ENCODE assay signal across 2 cellular contexts in the genomic region with DNA sequence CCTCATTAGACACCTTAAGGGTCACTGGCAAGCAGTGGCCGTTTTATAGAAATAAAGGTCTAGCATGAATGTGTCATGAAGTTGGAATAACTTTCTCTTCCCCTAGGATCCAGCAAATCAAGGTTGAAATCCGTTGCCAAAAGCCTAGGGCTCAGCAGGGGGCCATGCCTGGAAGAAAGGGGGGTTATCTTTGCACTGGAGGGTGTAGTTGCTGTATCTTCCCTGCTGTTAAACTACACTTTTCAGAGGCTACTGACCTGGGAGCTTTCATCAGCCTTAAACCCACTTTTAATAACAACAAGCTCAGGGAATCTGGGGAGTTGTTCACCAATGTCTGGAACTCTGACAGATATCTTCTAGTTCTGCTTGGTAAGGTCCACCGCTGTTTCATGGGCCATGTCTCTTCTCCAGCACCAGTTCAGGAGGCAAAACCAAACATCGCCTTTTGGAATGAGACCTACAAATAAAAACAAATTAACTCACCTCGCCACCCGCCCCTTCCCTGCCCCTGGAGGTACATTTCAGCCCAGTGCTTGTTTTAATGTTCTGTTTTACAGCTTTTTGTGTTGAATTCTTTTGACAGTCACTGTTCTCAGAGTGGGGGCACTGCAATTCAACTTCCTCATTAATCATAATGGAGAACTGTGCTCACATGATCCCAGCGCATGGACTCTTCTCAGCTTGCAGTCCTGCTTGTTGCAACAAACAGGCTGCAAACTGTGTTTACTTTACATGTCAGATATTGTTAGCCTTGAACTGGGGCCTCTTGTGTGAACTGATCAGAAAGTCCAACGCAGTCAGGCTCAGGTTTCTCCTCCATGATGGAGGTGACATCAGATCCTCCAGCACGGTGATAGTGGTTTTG.
TF ChIP-seq lines count a peak whose summit lies in the region.

No MANE protein-coding gene starts in this region.

TF ChIP-seq in HEK293, 187 proteins besides CTCF, POLR2A, EP300 and RAD21 (continues in another document):
- TF ChIP-seq ZNF404 (tag by site-specific recombination; IDR thresholded peaks at IDR 0.05) (no peak), MEIS1 (CRISPR knock-in tag; IDR thresholded peaks at IDR 0.05; ENCODE audit: borderline replicate concordance) (no peak), ZSCAN16 (tag by site-specific recombination; IDR thresholded peaks at IDR 0.05) (peak; percentile 69), ZNF530 (tag by site-specific recombination; IDR thresholded peaks at IDR 0.05; ENCODE audit: low read depth) (no peak), ZNF501 (tag by site-specific recombination; IDR thresholded peaks at IDR 0.05) (no peak), ZIC2 (tag by site-specific recombination; IDR thresholded peaks at IDR 0.05) (peak; percentile 76), PRDM2 (tag by site-specific recombination; IDR thresholded peaks at IDR 0.05; ENCODE audit: borderline replicate concordance) (no peak), GFI1B (tag by site-specific recombination; IDR thresholded peaks at IDR 0.05) (no peak), ZEB2 (tag by site-specific recombination; IDR thresholded peaks at IDR 0.05) (0 out of 2 replicates have a peak, but pooled peaks have one; percentile 30), ZNF292 (tag by site-specific recombination; IDR thresholded peaks at IDR 0.05; ENCODE audit: borderline replicate concordance, low read depth) (no peak), ZNF658 (tag by site-specific recombination; IDR thresholded peaks at IDR 0.05) (no peak)
- TF ChIP-seq, protein P1, sequence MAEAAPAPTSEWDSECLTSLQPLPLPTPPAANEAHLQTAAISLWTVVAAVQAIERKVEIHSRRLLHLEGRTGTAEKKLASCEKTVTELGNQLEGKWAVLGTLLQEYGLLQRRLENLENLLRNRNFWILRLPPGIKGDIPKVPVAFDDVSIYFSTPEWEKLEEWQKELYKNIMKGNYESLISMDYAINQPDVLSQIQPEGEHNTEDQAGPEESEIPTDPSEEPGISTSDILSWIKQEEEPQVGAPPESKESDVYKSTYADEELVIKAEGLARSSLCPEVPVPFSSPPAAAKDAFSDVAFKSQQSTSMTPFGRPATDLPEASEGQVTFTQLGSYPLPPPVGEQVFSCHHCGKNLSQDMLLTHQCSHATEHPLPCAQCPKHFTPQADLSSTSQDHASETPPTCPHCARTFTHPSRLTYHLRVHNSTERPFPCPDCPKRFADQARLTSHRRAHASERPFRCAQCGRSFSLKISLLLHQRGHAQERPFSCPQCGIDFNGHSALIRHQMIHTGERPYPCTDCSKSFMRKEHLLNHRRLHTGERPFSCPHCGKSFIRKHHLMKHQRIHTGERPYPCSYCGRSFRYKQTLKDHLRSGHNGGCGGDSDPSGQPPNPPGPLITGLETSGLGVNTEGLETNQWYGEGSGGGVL (tag by site-specific recombination; IDR thresholded peaks at IDR 0.05), result peak; percentile 59
- TF ChIP-seq, protein P2, sequence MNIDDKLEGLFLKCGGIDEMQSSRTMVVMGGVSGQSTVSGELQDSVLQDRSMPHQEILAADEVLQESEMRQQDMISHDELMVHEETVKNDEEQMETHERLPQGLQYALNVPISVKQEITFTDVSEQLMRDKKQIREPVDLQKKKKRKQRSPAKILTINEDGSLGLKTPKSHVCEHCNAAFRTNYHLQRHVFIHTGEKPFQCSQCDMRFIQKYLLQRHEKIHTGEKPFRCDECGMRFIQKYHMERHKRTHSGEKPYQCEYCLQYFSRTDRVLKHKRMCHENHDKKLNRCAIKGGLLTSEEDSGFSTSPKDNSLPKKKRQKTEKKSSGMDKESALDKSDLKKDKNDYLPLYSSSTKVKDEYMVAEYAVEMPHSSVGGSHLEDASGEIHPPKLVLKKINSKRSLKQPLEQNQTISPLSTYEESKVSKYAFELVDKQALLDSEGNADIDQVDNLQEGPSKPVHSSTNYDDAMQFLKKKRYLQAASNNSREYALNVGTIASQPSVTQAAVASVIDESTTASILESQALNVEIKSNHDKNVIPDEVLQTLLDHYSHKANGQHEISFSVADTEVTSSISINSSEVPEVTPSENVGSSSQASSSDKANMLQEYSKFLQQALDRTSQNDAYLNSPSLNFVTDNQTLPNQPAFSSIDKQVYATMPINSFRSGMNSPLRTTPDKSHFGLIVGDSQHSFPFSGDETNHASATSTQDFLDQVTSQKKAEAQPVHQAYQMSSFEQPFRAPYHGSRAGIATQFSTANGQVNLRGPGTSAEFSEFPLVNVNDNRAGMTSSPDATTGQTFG (tag by site-specific recombination; IDR thresholded peaks at IDR 0.05; ENCODE audit: borderline replicate concordance), result no peak

TF ChIP-seq in H1, 55 proteins besides CTCF, POLR2A, EP300 and RAD21:
- TF ChIP-seq KDM5A (IDR thresholded peaks at IDR 0.05; ENCODE audit: low read length) (no peak), SIX5 (IDR thresholded peaks at IDR 0.05; ENCODE audit: low read depth, low read length) (no peak), RBBP5 (IDR thresholded peaks at IDR 0.05; ENCODE audit: borderline replicate concordance, low read depth, low read length) (no peak), KDM1A (IDR thresholded peaks at IDR 0.05; ENCODE audit: borderline replicate concordance, low read length) (no peak), RXRA (IDR thresholded peaks at IDR 0.05; ENCODE audit: insufficient read depth, low read depth, low read length) (no peak), ZNF274 (IDR thresholded peaks at IDR 0.05; ENCODE audit: borderline replicate concordance, extremely low read depth, low read length) (no peak), GTF2F1 (IDR thresholded peaks at IDR 0.05; ENCODE audit: borderline replicate concordance, low read depth, low read length) (no peak), POU5F1 (IDR thresholded peaks at IDR 0.05; ENCODE audit: low read depth, low read length) (no peak), SAP30 (IDR thresholded peaks at IDR 0.05; ENCODE audit: insufficient read depth, insufficient replicate concordance, low read length) (no peak), ASH2L (IDR thresholded peaks at IDR 0.05; ENCODE audit: low read length) (no peak), TAF1 (IDR thresholded peaks at IDR 0.05; ENCODE audit: low read depth, low read length) (no peak), BCL11A (IDR thresholded peaks at IDR 0.05; ENCODE audit: low read depth in 2 of 2, low read length in 2 of 2) (no peak), TEAD4 (IDR thresholded peaks at IDR 0.05; ENCODE audit: low read depth, low read length) (no peak), HDAC2 (IDR thresholded peaks at IDR 0.05; ENCODE audit: borderline replicate concordance in 1 of 2, low read depth in 2 of 2, low read length in 2 of 2) (no peak), JUN (IDR thresholded peaks at IDR 0.05; ENCODE audit: low read depth, low read length) (no peak)
